ENCODE assay signal across 17 cellular contexts in genomic region chr1:147078606-147079399, GRCh38.
DNase-seq lines count a peak whose midpoint lies in the region; ATAC-seq, FAIRE-seq and TF ChIP-seq lines count a peak whose summit lies in the region.
"Had no signal": no experiment of that assay in that cellular context is flagged by ENCODE, and none has a peak within 500 bp of the region (broad histone marks: within the 10 kb centered on the region; RNA-seq: fewer than 3 reads in every experiment).

No MANE protein-coding gene starts in this region.

- H3K36me3 Mint-ChIP-seq in activated CD4-positive, alpha-beta memory T cell treated with anti-CD3 and anti-CD28 coated beads for 36 hours = no peaks in the 10 kb centered on the region
- no peaks in the 10 kb centered on the region for H3K36me3 Mint-ChIP-seq in activated CD4-positive, alpha-beta memory T cell treated with anti-CD3 and anti-CD28 coated beads, Interleukin-2, amount 10 ng/mL, durations not matched to agents 7 days and 5 days (ENCODE audit: low read depth)
- H3K36me3 Mint-ChIP-seq in IgD-negative memory B cell (peaks cover 1% of the 10 kb centered on the region), neural progenitor cell (no peaks in the 10 kb centered on the region)

- H3K4me3 Mint-ChIP-seq in activated CD4-positive, alpha-beta memory T cell treated with anti-CD3 and anti-CD28 coated beads for 36 hours = peak overlapping the region; percentile 74
- H3K4me3 Mint-ChIP-seq in activated CD4-positive, alpha-beta memory T cell treated with anti-CD3 and anti-CD28 coated beads, Interleukin-2, amount 10 ng/mL, durations not matched to agents 7 days and 5 days = no peak overlapping the region
- H3K4me3 Mint-ChIP-seq in IgD-negative memory B cell (peak overlapping the region in 3 of 4 donors; percentile 67 to 84 (median 78)), neural progenitor cell (peak overlapping the region; percentile 29)

- H4K5ac ChIP-seq in H1 (ENCODE audit: insufficient read length, low read depth, low read length) = no peak overlapping the region

- H3F3A ChIP-seq in neural progenitor cell (ENCODE audit: low read depth) = peaks cover 8% of the 10 kb centered on the region

- H3K4ac ChIP-seq in H1 (replicated peaks; ENCODE audit: insufficient read length, low read depth, low read length) = no peak overlapping the region

- peaks cover 65% of the 10 kb centered on the region for H3K27me3 Mint-ChIP-seq in activated CD4-positive, alpha-beta memory T cell treated with anti-CD3 and anti-CD28 coated beads for 36 hours
- H3K27me3 Mint-ChIP-seq in activated CD4-positive, alpha-beta memory T cell treated with anti-CD3 and anti-CD28 coated beads, Interleukin-2, amount 10 ng/mL, durations not matched to agents 7 days and 5 days = peaks cover 85% of the 10 kb centered on the region
- H3K27me3 Mint-ChIP-seq in IgD-negative memory B cell = peaks cover 66% of the 10 kb centered on the region
- H3K27me3 Mint-ChIP-seq in neural progenitor cell (ENCODE audit: insufficient read depth, low read depth) = peaks cover 87% of the 10 kb centered on the region

- no peaks in the 10 kb centered on the region for H3K9me3 Mint-ChIP-seq in activated CD4-positive, alpha-beta memory T cell treated with anti-CD3 and anti-CD28 coated beads for 36 hours
- no peaks in the 10 kb centered on the region for H3K9me3 Mint-ChIP-seq in activated CD4-positive, alpha-beta memory T cell treated with anti-CD3 and anti-CD28 coated beads, Interleukin-2, amount 10 ng/mL, durations not matched to agents 7 days and 5 days
- H3K9me3 Mint-ChIP-seq in IgD-negative memory B cell (peaks cover 0 to 10% (median 3%) of the 10 kb centered on the region in 3 donors), neural progenitor cell (peaks cover 41% of the 10 kb centered on the region)

- H3K56ac ChIP-seq in H1 (replicated peaks; ENCODE audit: insufficient read length, low read depth, low read length) = no peak overlapping the region

- H3K18ac ChIP-seq in H1 (ENCODE audit: extremely low read depth, low read length) = no peak overlapping the region; the same call in 1 of the 2 replicates

- no peaks in the 10 kb centered on the region for H3K9me3 ChIP-seq in H1 (ENCODE audit: insufficient read depth in 2 of 2, low read depth in 1 of 2, low read length in 1 of 2)
- no peaks in the 10 kb centered on the region for H3K9me3 ChIP-seq in neural progenitor cell (ENCODE audit: low read depth)
- H3K9me3 ChIP-seq: heart left ventricle, MG63 had no signal

- no peak overlapping the region for H3K23ac ChIP-seq in H1 (ENCODE audit: insufficient read length)

- H3K27me3 ChIP-seq in H1 (replicated peaks in 1 of 4; ENCODE audit: control insufficient read depth in 3 of 4, extremely low read depth in 1 of 4, insufficient read depth in 3 of 4, low read length in 3 of 4) = peaks cover 73 to 99% (median 89%) of the 10 kb centered on the region in 4 experiments
- H3K27me3 ChIP-seq in neural progenitor cell = peaks cover 43% of the 10 kb centered on the region

- ATAC-seq in HG02623 (IDR thresholded peaks at IDR 0.05; ENCODE audit: unreplicated experiment) = no peak
- ATAC-seq: heart left ventricle had no signal

- H3K36me3 ChIP-seq in H1 (ENCODE audit: control insufficient read depth in 2 of 4, insufficient read depth in 4 of 4, low read length in 3 of 4) = no peaks in the 10 kb centered on the region
- no peaks in the 10 kb centered on the region for H3K36me3 ChIP-seq in neural progenitor cell
- H3K36me3 ChIP-seq: cardiac muscle cell, heart left ventricle, MG63 had no signal

- H2BK120ac ChIP-seq in H1 (replicated peaks; ENCODE audit: low read depth, low read length) = peak overlapping the region; percentile 33

- WGBS in H1 (ENCODE audit: extremely low coverage in 1 of 2, insufficient coverage in 1 of 2, insufficient read length in 1 of 2, insufficient replicate concordance in 2 of 2, low coverage in 1 of 2, low lambda C conversion rate in 2 of 2, missing lambda C conversion rate in 1 of 2), 2 experiments = 6% methylated on average over 52 of the region's 52 CpGs; no CpG with 5 or more reads in 1 of the 2 experiments

- TF ChIP-seq POLR2A in H1 (IDR thresholded peaks at IDR 0.05; ENCODE audit: control extremely low read depth in 1 of 2, low read depth in 2 of 2, low read length in 2 of 2) = no peak

- no peak overlapping the region for H2AK5ac ChIP-seq in H1 (ENCODE audit: low read depth, low read length)

- H2BK20ac ChIP-seq in H1 (ENCODE audit: low read length) = no peak overlapping the region

- POLR2A ChIA-PET in activated CD4-positive, alpha-beta memory T cell treated with anti-CD3 and anti-CD28 coated beads for 36 hours (lab: Charles Lee) = no interaction called here
- POLR2A ChIA-PET in activated CD4-positive, alpha-beta memory T cell treated with anti-CD3 and anti-CD28 coated beads, Interleukin-2, amount 10 ng/mL, durations not matched to agents 7 days and 5 days (lab: Charles Lee) = no interaction called here
- POLR2A ChIA-PET in H1 (lab: Charles Lee; ENCODE audit: partially characterized antibody) = no interaction called here

- H3K4me2 ChIP-seq in H1 (ENCODE audit: insufficient read depth in 1 of 2, low read depth in 2 of 2, low read length in 2 of 2) (peak overlapping the region; percentile 74 to 77), neural progenitor cell (no peak overlapping the region)

- H2AFZ ChIP-seq in H1 (ENCODE audit: low read length) = 0 out of 2 replicates have a peak overlapping the region, but pooled peaks have one; percentile 64
- H2AFZ ChIP-seq in neural progenitor cell (replicated peaks) = no peak overlapping the region

- TF ChIP-seq CTCF in H1 (IDR thresholded peaks at IDR 0.05; ENCODE audit: control extremely low read depth in 1 of 3, insufficient read depth in 1 of 3, low read depth in 1 of 3, low read length in 3 of 3) (no peak), neural progenitor cell (IDR thresholded peaks at IDR 0.05) (no peak)

- TF ChIP-seq RAD21 in H1 (IDR thresholded peaks at IDR 0.05 in 1 of 2, conservative IDR thresholded peaks at IDR 0.05 in 1 of 2; ENCODE audit: low read depth in 2 of 2, low read length in 2 of 2) = no peak

- H3K79me1 ChIP-seq in H1 (ENCODE audit: low read depth, low read length) = no peaks in the 10 kb centered on the region

- no peak for FAIRE-seq in H1 (lab: Jason Lieb, UNC)

- no peak for DNase-seq in activated CD4-positive, alpha-beta memory T cell treated with anti-CD3 and anti-CD28 coated beads for 36 hours
- DNase-seq in activated CD4-positive, alpha-beta memory T cell treated with anti-CD3 and anti-CD28 coated beads, Interleukin-2, amount 10 ng/mL, durations not matched to agents 7 days and 5 days = no peak
- DNase-seq in H1 (ENCODE audit: low read depth in 1 of 2, low spot score in 2 of 2) (peak in 1 of 2 experiments; percentile 65), neural progenitor cell (ENCODE audit: low spot score) (no peak), NCI-H2171 treated with DMSO at 0.1 percent for 48 hours (lab: John Stamatoyannopoulos, UW) (no peak), activated gamma-delta T cell treated with Interleukin-2 at 50 U/mL for 16 hours (no peak)
- DNase-seq: Calu3; erythroblast; GOT3; heart left ventricle; MG63; NK-92 treated with Interleukin-12 subunit alpha and Interleukin-12 subunit beta, amount 100 ng/mL, for 24 hours; SHP77 treated with DMSO at 0.1 percent for 48 hours; trophoblast cell had no signal

- TF ChIP-seq EP300 in H1 (IDR thresholded peaks at IDR 0.05; ENCODE audit: borderline replicate concordance in 1 of 2, low read depth in 2 of 2, low read length in 2 of 2) = no peak

- H3K23me2 ChIP-seq in H1 (ENCODE audit: low read depth, low read length) = peaks cover 2% of the 10 kb centered on the region

- no peak overlapping the region for H3K14ac ChIP-seq in H1 (ENCODE audit: insufficient read length)

- H3K9ac ChIP-seq in H1 (replicated peaks in 1 of 4; ENCODE audit: extremely low read depth in 1 of 4, low read depth in 3 of 4, low read length in 3 of 4) = no peak overlapping the region
- no peak overlapping the region for H3K9ac ChIP-seq in neural progenitor cell

- H4K91ac ChIP-seq in H1 (replicated peaks; ENCODE audit: insufficient read length, low read length) = no peak overlapping the region

- peaks cover 3 to 9% of the 10 kb centered on the region in 2 experiments for H4K20me1 ChIP-seq in H1 (replicated peaks in 1 of 2; ENCODE audit: control insufficient read depth in 1 of 2, insufficient read depth in 2 of 2, low read length in 2 of 2)
- H4K20me1 ChIP-seq in neural progenitor cell (ENCODE audit: low read depth) = no peaks in the 10 kb centered on the region

- intact Hi-C loops in activated CD4-positive, alpha-beta memory T cell treated with anti-CD3 and anti-CD28 coated beads for 36 hours (cut with micrococcal nuclease) = no loop called here

- H3K79me2 ChIP-seq in H1 (ENCODE audit: control insufficient read depth in 1 of 2, insufficient read depth in 2 of 2, low read length in 2 of 2) = no peaks in the 10 kb centered on the region
- H3K79me2 ChIP-seq in neural progenitor cell (ENCODE audit: low read depth) = no peaks in the 10 kb centered on the region

- H2BK5ac ChIP-seq in H1 (ENCODE audit: low read depth, low read length) = no peak overlapping the region

- CTCF ChIA-PET in activated CD4-positive, alpha-beta memory T cell treated with anti-CD3 and anti-CD28 coated beads for 36 hours (lab: Charles Lee) = no interaction called here
- CTCF ChIA-PET in activated CD4-positive, alpha-beta memory T cell treated with anti-CD3 and anti-CD28 coated beads, Interleukin-2, amount 10 ng/mL, durations not matched to agents 7 days and 5 days (lab: Charles Lee) = no interaction called here
- CTCF ChIA-PET in H1 (lab: Charles Lee; ENCODE audit: partially characterized antibody) = interaction anchor here (1.3 kb wide), 1 partner anchor 29 kb away, joined by 4 read pairs; no protein-coding TSS in a partner anchor

- no peak overlapping the region for H2BK12ac ChIP-seq in H1 (ENCODE audit: low read depth, low read length)

- no peak overlapping the region; the same call in 1 of the 2 replicates for H2BK15ac ChIP-seq in H1 (ENCODE audit: low read length)

- H3K27ac ChIP-seq in H1 (ENCODE audit: low read depth, low read length) = no peak overlapping the region
- no peak overlapping the region for H3K27ac ChIP-seq in neural progenitor cell
- H3K27ac ChIP-seq: cardiac muscle cell, heart left ventricle had no signal

- peak overlapping the region in 3 of 4 experiments; percentile 26 to 51 (median 31); a peak in 6 of 8 replicates for H3K4me3 ChIP-seq in H1 (ENCODE audit: extremely low read depth in 1 of 4, insufficient read depth in 2 of 4, low read depth in 3 of 4, low read length in 4 of 4)
- no peak overlapping the region for H3K4me3 ChIP-seq in neural progenitor cell
- H3K4me3 ChIP-seq: MG63 had no signal

- peaks cover 43% of the 10 kb centered on the region for H3K4me1 Mint-ChIP-seq in activated CD4-positive, alpha-beta memory T cell treated with anti-CD3 and anti-CD28 coated beads for 36 hours (ENCODE audit: low read depth)
- H3K4me1 Mint-ChIP-seq in activated CD4-positive, alpha-beta memory T cell treated with anti-CD3 and anti-CD28 coated beads, Interleukin-2, amount 10 ng/mL, durations not matched to agents 7 days and 5 days = peaks cover 40% of the 10 kb centered on the region
- H3K4me1 Mint-ChIP-seq in IgD-negative memory B cell = peaks cover 18 to 34% (median 25%) of the 10 kb centered on the region in 3 donors
- H3K4me1 Mint-ChIP-seq in neural progenitor cell = peaks cover 9% of the 10 kb centered on the region

- no peak overlapping the region for H4K8ac ChIP-seq in H1 (ENCODE audit: extremely low read depth, insufficient read depth, low read length)

- H3K4me1 ChIP-seq in H1 (replicated peaks in 1 of 4; ENCODE audit: control insufficient read depth in 3 of 4, insufficient read depth in 4 of 4, low read length in 3 of 4) = peaks cover 8 to 36% (median 27%) of the 10 kb centered on the region in 4 experiments; a peak in 6 of 7 replicates
- no peaks in the 10 kb centered on the region for H3K4me1 ChIP-seq in neural progenitor cell

- H3K27ac Mint-ChIP-seq in activated CD4-positive, alpha-beta memory T cell treated with anti-CD3 and anti-CD28 coated beads for 36 hours = no peak overlapping the region
- H3K27ac Mint-ChIP-seq in activated CD4-positive, alpha-beta memory T cell treated with anti-CD3 and anti-CD28 coated beads, Interleukin-2, amount 10 ng/mL, durations not matched to agents 7 days and 5 days = no peak overlapping the region
- H3K27ac Mint-ChIP-seq in IgD-negative memory B cell (peak overlapping the region; percentile 31 to 88 (median 81)), neural progenitor cell (no peak overlapping the region)

Comparison
In these comparisons a context has a peak if more than half of its experiments do, and no peak if none do; other contexts are left out.
1. H3K27ac Mint-ChIP-seq: peak in IgD-negative memory B cell (3 of 3); none in activated CD4-positive, alpha-beta memory T cell treated with anti-CD3 and anti-CD28 coated beads for 36 hours (single experiment), activated CD4-positive, alpha-beta memory T cell treated with anti-CD3 and anti-CD28 coated beads, Interleukin-2, amount 10 ng/mL, durations not matched to agents 7 days and 5 days (single experiment) and neural progenitor cell (single experiment).